In genomic region chr14:78902010-78902623, GRCh38 we compare ENCODE assay signal across 8 cellular contexts.
DNase-seq lines count a peak whose midpoint lies in the region; ATAC-seq and TF ChIP-seq lines count a peak whose summit lies in the region.

No MANE protein-coding gene starts in this region.

- CTCF ChIA-PET in OCI-LY7 (lab: Charles Lee; ENCODE audit: unreplicated experiment): interaction anchor here (0.5 kb wide), 1 partner anchor 454 kb away, joined by 3 read pairs; no protein-coding TSS in a partner anchor

- H3K4me1 ChIP-seq in OCI-LY7 (ENCODE audit: insufficient read depth, low read length, poor library complexity, severe bottlenecking): no peaks in the 10 kb centered on the region

- peak; percentile 78 for TF ChIP-seq CTCF in OCI-LY7 (conservative IDR thresholded peaks at IDR 0.05; ENCODE audit: low read length)

- no peak overlapping the region for H3K4me2 ChIP-seq in OCI-LY7 (ENCODE audit: low read length)

- no peak overlapping the region for H3K4me3 ChIP-seq in OCI-LY7 (ENCODE audit: low read depth, low read length, poor library complexity, severe bottlenecking)

- H3K27ac ChIP-seq in OCI-LY7 (ENCODE audit: low read depth, low read length, poor library complexity, severe bottlenecking): no peak overlapping the region

- POLR2A ChIA-PET in OCI-LY7 (lab: Charles Lee): no interaction called here

- intact Hi-C loops in OCI-LY7 (cut with micrococcal nuclease; ENCODE audit: unreplicated experiment): no loop called here

- H4K20me1 ChIP-seq in OCI-LY7 (ENCODE audit: insufficient read depth, low read length): no peaks in the 10 kb centered on the region

- H3K9me3 ChIP-seq in OCI-LY7 (ENCODE audit: low read length): no peaks in the 10 kb centered on the region

- peak; percentile 77 for ATAC-seq in GM19351 (IDR thresholded peaks at IDR 0.05; ENCODE audit: unreplicated experiment)
- no peak for ATAC-seq in HG02623 (IDR thresholded peaks at IDR 0.05; ENCODE audit: unreplicated experiment)
- ATAC-seq in HG02938 (IDR thresholded peaks at IDR 0.05; ENCODE audit: unreplicated experiment): no peak

- H3K9me2 ChIP-seq in OCI-LY7 (ENCODE audit: insufficient read depth, low read length): no peaks in the 10 kb centered on the region

- DNase-seq in COLO829 (ENCODE audit: low spot score) (peak; percentile 56), OCI-LY7 (ENCODE audit: low spot score) (peak; percentile 27), fibroblast of gingiva (ENCODE audit: low read depth) (peak; percentile 2), putamen (ENCODE audit: low spot score) (peak; percentile 78), AG08395 (ENCODE audit: low spot score) (no peak)

- H3K36me3 ChIP-seq in OCI-LY7 (ENCODE audit: insufficient read depth, low read length): no peaks in the 10 kb centered on the region

- H3K79me2 ChIP-seq in OCI-LY7 (ENCODE audit: insufficient read depth, low read depth, low read length): no peaks in the 10 kb centered on the region

- no peak overlapping the region for H2AFZ ChIP-seq in OCI-LY7 (ENCODE audit: low read length)

- no TSS peak for BruUV-seq in OCI-LY7 (replicated peaks; lab: Mats Ljungman, UMichigan)
